ENCODE assay signal across 8 cellular contexts in genomic region chr5:109531262-109531661, GRCh38.
"Had no signal": no experiment of that assay in that cellular context is flagged by ENCODE, and none has a peak within 500 bp of the region (broad histone marks: within the 10 kb centered on the region; RNA-seq: fewer than 3 reads in every experiment).

No MANE protein-coding gene starts in this region.

- ATAC-seq: GM12878 had no signal

- DNase-seq: GDM1, GF-D8 had no signal

- FAIRE-seq: G401.6, GM12878, GM12891, GM12892, GM18507, GM19239 had no signal

- H3K4me3 ChIP-seq: GM12878 had no signal
